In genomic region chr7:64611717-64612116, GRCh38 we compare ENCODE assay signal across 1 cellular context.
TF ChIP-seq lines count a peak whose summit lies in the region.

No MANE protein-coding gene starts in this region.

TF ChIP-seq in IMR-90, 13 proteins besides CTCF, POLR2A, EP300 and RAD21:
- 0 out of 2 replicates have a peak, but pooled peaks have one; percentile 26 for TF ChIP-seq CEBPB (IDR thresholded peaks at IDR 0.05; ENCODE audit: low read depth, low read length)
- TF ChIP-seq MAFK (IDR thresholded peaks at IDR 0.05; ENCODE audit: low read depth, low read length) = no peak
TF ChIP-seq in IMR-90: peak in this region for 1.
